32 cellular contexts compared by ENCODE assay signal in the genomic region with DNA sequence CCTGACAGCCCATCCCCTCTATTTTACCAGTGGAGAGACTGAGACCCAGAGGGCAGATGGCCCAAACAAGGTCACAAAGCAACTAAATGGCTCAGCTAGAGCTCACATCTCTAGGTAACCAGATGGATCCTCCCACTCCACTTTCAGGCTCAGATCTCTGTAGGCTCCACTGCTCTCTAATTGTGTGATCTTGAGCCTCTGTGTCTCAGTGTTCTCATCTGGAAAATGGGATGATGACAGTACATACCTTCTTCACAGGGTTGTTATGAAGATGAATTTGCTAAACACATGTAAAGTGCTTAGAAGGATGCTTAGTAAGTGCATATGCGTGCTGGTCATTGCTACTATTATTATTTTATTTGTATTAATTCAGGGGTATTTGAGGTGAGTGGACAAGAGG. TPM values are rescaled to one million over a fixed set of nuclear protein-coding genes. Genes with fewer than 3 reads are reported as not detected.
"Had no signal": no experiment of that assay in that cellular context is flagged by ENCODE, and none has a peak within 500 bp of the region (broad histone marks: within the 10 kb centered on the region; RNA-seq: fewer than 3 reads in every experiment).

No MANE protein-coding gene starts in this region.

- FAIRE-seq: bronchial epithelial cell, TTC549 had no signal

- H3K4me3 ChIP-seq: SJCRH30, SK-N-MC had no signal

- H3K27me3 Mint-ChIP-seq: activated CD4-positive, alpha-beta T cell treated with anti-CD3 and anti-CD28 coated beads, Interleukin-2, amount 10 ng/mL, durations not matched to agents 24 days and 14 days; activated naive CD8-positive, alpha-beta T cell; activated naive CD8-positive, alpha-beta T cell treated with anti-CD3 and anti-CD28 coated beads, Interleukin-2, amount 50 U/mL, for 24 hours; brain had no signal

- DNase-seq: activated CD4-positive, alpha-beta T cell treated with anti-CD3 and anti-CD28 coated beads, Interleukin-2, amount 10 ng/mL, durations not matched to agents 24 days and 14 days; activated CD4-positive, alpha-beta T cell treated with anti-CD3 and anti-CD28 coated beads, Interleukin-2, amount 50 U/mL, for 4 hours; activated CD8-positive, alpha-beta memory T cell treated with anti-CD3 and anti-CD28 coated beads, Interleukin-2, amount 50 U/mL, for 4 hours; activated effector memory CD4-positive, alpha-beta T cell treated with Interleukin-2 at 50 U/mL for 16 hours; activated naive CD4-positive, alpha-beta T cell treated with anti-CD3 and anti-CD28 coated beads, Interleukin-2, amount 10 ng/mL, durations not matched to agents 7 days and 5 days; activated naive CD8-positive, alpha-beta T cell treated with anti-CD3 and anti-CD28 coated beads, Interleukin-2, amount 50 U/mL, for 24 hours; activated T-cell treated with anti-CD3 and anti-CD28 coated beads for 4 hours; activated T-cell treated with anti-CD3 and anti-CD28 coated beads, Interleukin-2, amount 50 U/mL, for 4 hours; anterior cingulate cortex; caudate nucleus; cerebellar nuclear complex; NCI-H1105; NCI-H1417 treated with DMSO at 0.1 percent for 48 hours; NCI-H1694; NCI-H1930; NCI-H2081 treated with DMSO at 0.1 percent for 48 hours; NCI-H226; NCI-H446 treated with DMSO at 0.1 percent for 48 hours; NCI-H524 treated with DMSO at 0.1 percent for 48 hours; SHP77; SJCRH30 had no signal

- H3K9me3 ChIP-seq: SJCRH30 had no signal

- H3K27ac ChIP-seq: SJCRH30, SK-N-MC had no signal

- H3K4me1 ChIP-seq: SJCRH30 had no signal

- H3K36me3 Mint-ChIP-seq: activated naive CD4-positive, alpha-beta T cell treated with anti-CD3 and anti-CD28 coated beads, Interleukin-2, amount 10 ng/mL, durations not matched to agents 7 days and 5 days; activated naive CD8-positive, alpha-beta T cell; brain had no signal

- H3K9me3 Mint-ChIP-seq: activated CD4-positive, alpha-beta T cell treated with anti-CD3 and anti-CD28 coated beads, Interleukin-2, amount 10 ng/mL, durations not matched to agents 24 days and 14 days; activated naive CD4-positive, alpha-beta T cell treated with anti-CD3 and anti-CD28 coated beads, Interleukin-2, amount 10 ng/mL, durations not matched to agents 7 days and 5 days; activated naive CD8-positive, alpha-beta T cell treated with anti-CD3 and anti-CD28 coated beads, Interleukin-2, amount 50 U/mL, for 24 hours; activated T-cell treated with anti-CD3 and anti-CD28 coated beads, Interleukin-2, amount 50 U/mL, for 4 hours; activated T-helper 1 cell treated with anti-CD3 and anti-CD28 coated beads, Interleukin-12 subunit alpha, Interleukin-12 subunit beta, Interleukin-2, Interleukin-4 antibody, amounts not matched to agents 30 ng/mL and 10 ng/mL and 1 ng/mL, durations not matched to agents 14 hours and 24 hours and 36 hours; brain; T-helper 1 cell treated with Interleukin-12 subunit alpha and Interleukin-12 subunit beta and Interleukin-4 antibody, amounts not matched to agents 30 μg/mL and 1 μg/mL, for 36 hours; T-helper 2 cell treated with Interferon-gamma antibody and Interleukin-4, amounts not matched to agents 5 μg/mL and 100 μg/mL, for 36 hours had no signal

- H3K27ac Mint-ChIP-seq: activated CD4-positive, alpha-beta T cell treated with anti-CD3 and anti-CD28 coated beads, Interleukin-2, amount 10 ng/mL, durations not matched to agents 24 days and 14 days; activated naive CD4-positive, alpha-beta T cell treated with anti-CD3 and anti-CD28 coated beads, Interleukin-2, amount 10 ng/mL, durations not matched to agents 7 days and 5 days; activated naive CD8-positive, alpha-beta T cell; activated naive CD8-positive, alpha-beta T cell treated with anti-CD3 and anti-CD28 coated beads, Interleukin-2, amount 50 U/mL, for 24 hours; T-helper 1 cell treated with Interleukin-12 subunit alpha and Interleukin-12 subunit beta and Interleukin-4 antibody, amounts not matched to agents 30 μg/mL and 1 μg/mL, for 36 hours; T-helper 2 cell treated with Interferon-gamma antibody and Interleukin-4, amounts not matched to agents 5 μg/mL and 100 μg/mL, for 36 hours had no signal

- H3K36me3 ChIP-seq: SJCRH30 had no signal

- H3K4me3 Mint-ChIP-seq: activated CD4-positive, alpha-beta T cell treated with anti-CD3 and anti-CD28 coated beads, Interleukin-2, amount 10 ng/mL, durations not matched to agents 24 days and 14 days; activated naive CD4-positive, alpha-beta T cell treated with anti-CD3 and anti-CD28 coated beads, Interleukin-2, amount 10 ng/mL, durations not matched to agents 7 days and 5 days; activated naive CD8-positive, alpha-beta T cell; activated naive CD8-positive, alpha-beta T cell treated with anti-CD3 and anti-CD28 coated beads, Interleukin-2, amount 50 U/mL, for 24 hours; activated T-cell treated with anti-CD3 and anti-CD28 coated beads, Interleukin-2, amount 50 U/mL, for 4 hours; activated T-helper 1 cell treated with anti-CD3 and anti-CD28 coated beads, Interleukin-12 subunit alpha, Interleukin-12 subunit beta, Interleukin-2, Interleukin-4 antibody, amounts not matched to agents 30 ng/mL and 10 ng/mL and 1 ng/mL, durations not matched to agents 14 hours and 24 hours and 36 hours; brain; T-helper 1 cell treated with Interleukin-12 subunit alpha and Interleukin-12 subunit beta and Interleukin-4 antibody, amounts not matched to agents 30 μg/mL and 1 μg/mL, for 36 hours; T-helper 2 cell treated with Interferon-gamma antibody and Interleukin-4, amounts not matched to agents 5 μg/mL and 100 μg/mL, for 36 hours had no signal

- ATAC-seq: activated naive CD8-positive, alpha-beta T cell treated with anti-CD3 and anti-CD28 coated beads, Interleukin-2, amount 50 U/mL, for 24 hours; activated T-cell treated with anti-CD3 and anti-CD28 coated beads, Interleukin-2, amount 50 U/mL, for 4 hours; Panc1 had no signal

RNA-seq across cellular contexts. Expression of gene RAB44, which starts 40.5 kb away (rescaled TPM):
- total RNA-seq: activated CD4-positive, alpha-beta T cell treated with anti-CD3 and anti-CD28 coated beads, Interleukin-2, amount 10 ng/mL, durations not matched to agents 24 days and 14 days; M059J; RPMI7951; SJCRH30 had no signal
